ENCODE assay signal across 1 cellular context in the genomic region with DNA sequence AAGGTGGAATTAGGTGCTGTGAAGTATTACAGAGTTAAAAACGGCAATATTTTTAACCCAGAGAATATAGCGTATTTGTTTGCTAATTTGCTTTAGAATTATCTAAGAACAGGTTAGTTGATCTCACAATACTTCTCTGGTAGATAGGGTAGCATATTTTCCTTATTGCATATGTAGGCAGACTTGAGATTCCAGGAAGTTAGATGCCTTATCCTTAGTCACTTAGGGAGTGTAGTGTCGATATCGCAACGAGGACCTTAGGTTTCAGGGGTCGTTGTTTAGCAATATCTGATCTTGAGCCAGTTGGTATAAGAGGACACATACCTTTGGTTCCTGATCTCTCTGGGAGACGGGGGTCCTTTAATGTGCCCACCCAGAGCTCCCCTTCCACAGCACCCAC.
TF ChIP-seq lines count a peak whose summit lies in the region.

No MANE protein-coding gene starts in this region.

TF ChIP-seq in K562, 482 proteins besides CTCF, POLR2A, EP300 and RAD21:
- TF ChIP-seq ARID1B (IDR thresholded peaks at IDR 0.05) (0 out of 2 replicates have a peak, but pooled peaks have one; percentile 37), TEAD4 (IDR thresholded peaks at IDR 0.05; ENCODE audit: low read length) (peak; percentile 20; the same call in 1 of the 2 replicates), TEAD4 (CRISPR knock-in tag; IDR thresholded peaks at IDR 0.05; ENCODE audit: borderline replicate concordance) (no peak), YY1 (IDR thresholded peaks at IDR 0.05; ENCODE audit: borderline replicate concordance in 1 of 3, control insufficient read depth in 1 of 3, extremely low read depth in 1 of 3, insufficient read depth in 3 of 3, insufficient read length in 1 of 3, insufficient replicate concordance in 2 of 3, low read depth in 1 of 3, low read length in 2 of 3) (no peak)
